Comparison of ENCODE assay signal across 10 cellular contexts in the genomic region with DNA sequence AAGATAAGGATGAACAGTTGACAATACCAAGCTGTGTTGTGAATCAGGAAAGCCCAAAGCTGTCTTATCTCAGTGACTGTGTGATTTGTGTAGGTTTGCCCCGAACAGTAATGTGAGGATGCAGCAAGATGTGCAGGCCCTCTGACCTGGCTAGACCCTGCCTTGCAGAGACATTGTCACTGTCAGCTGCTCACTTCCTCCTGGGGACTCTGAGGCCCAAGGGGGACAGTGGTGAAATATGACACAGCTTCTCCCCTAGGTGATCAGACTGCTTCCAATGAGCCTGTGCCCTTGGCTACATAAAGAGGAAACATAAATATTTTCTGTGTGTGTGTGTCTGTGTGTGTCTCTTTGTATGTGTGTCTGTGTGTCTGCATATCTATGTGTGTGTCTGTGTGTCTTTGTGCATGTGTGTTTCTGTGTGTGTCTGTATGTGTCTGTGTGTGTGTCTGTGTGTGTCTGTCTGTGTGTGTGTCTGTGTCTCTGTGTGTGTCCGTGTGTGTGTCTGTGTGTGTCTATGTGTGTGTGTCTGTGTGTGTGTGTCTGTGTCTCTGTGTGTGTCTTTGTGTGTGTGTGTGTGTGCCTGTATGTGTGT. TPM values are rescaled to one million over a fixed set of nuclear protein-coding genes. Genes with fewer than 3 reads are reported as not detected.
DNase-seq lines count a peak whose midpoint lies in the region; ATAC-seq and TF ChIP-seq lines count a peak whose summit lies in the region.
"Had no signal": no experiment of that assay in that cellular context is flagged by ENCODE, and none has a peak within 500 bp of the region (broad histone marks: within the 10 kb centered on the region; RNA-seq: fewer than 3 reads in every experiment).

No MANE protein-coding gene starts in this region.

- H3K9me2 ChIP-seq in OCI-LY7 (ENCODE audit: insufficient read depth, low read length), result no peaks in the 10 kb centered on the region

- no peaks in the 10 kb centered on the region for H3K27me3 ChIP-seq in osteoblast (ENCODE audit: insufficient read depth, low read length)
- H3K27me3 ChIP-seq: ascending aorta, heart right ventricle had no signal

- TF ChIP-seq CTCF in AG10803 (conservative IDR thresholded peaks at IDR 0.05; ENCODE audit: low read length) (0 out of 2 replicates have a peak, but pooled peaks have one; percentile 2), OCI-LY7 (conservative IDR thresholded peaks at IDR 0.05; ENCODE audit: low read length) (no peak), osteoblast (IDR thresholded peaks at IDR 0.05; ENCODE audit: extremely low read depth, low read depth, low read length) (no peak)

- DNase-seq in AG10803 (ENCODE audit: low read depth) (no peak), OCI-LY7 (ENCODE audit: low spot score) (peak; percentile 68), NCI-H345 (lab: John Stamatoyannopoulos, UW) (no peak), kidney tubule cell (ENCODE audit: low spot score) (no peak), osteoblast (ENCODE audit: insufficient read length, low spot score, missing footprints) (no peak), NCI-H2171 treated with DMSO at 0.1 percent for 48 hours (lab: John Stamatoyannopoulos, UW) (no peak)
- DNase-seq: heart right ventricle had no signal

- ATAC-seq in GM19372 (IDR thresholded peaks at IDR 0.05; ENCODE audit: low read depth, unreplicated experiment) (peak; percentile 86), HG03060 (IDR thresholded peaks at IDR 0.05; ENCODE audit: low read depth, unreplicated experiment) (peak; percentile 45)

- POLR2A ChIA-PET in OCI-LY7 (lab: Charles Lee), result interaction anchor here (0.6 to 0.8 kb wide), 2 partner anchors 23 to 68 kb away, joined by 3 read pairs; no protein-coding TSS in a partner anchor

- CTCF ChIA-PET in OCI-LY7 (lab: Charles Lee; ENCODE audit: unreplicated experiment), result interaction anchor here (0.7 kb wide), 1 partner anchor 67 kb away, joined by 3 read pairs; no protein-coding TSS in a partner anchor

- BruUV-seq in OCI-LY7 (replicated peaks; lab: Mats Ljungman, UMichigan), result no TSS peak

- peaks cover 3% of the 10 kb centered on the region; the same call in 1 of the 2 replicates for H4K20me1 ChIP-seq in OCI-LY7 (ENCODE audit: insufficient read depth, low read length)
- no peaks in the 10 kb centered on the region for H4K20me1 ChIP-seq in osteoblast (ENCODE audit: insufficient read depth, low read length)

- H3K4me3 ChIP-seq in AG10803 (ENCODE audit: low read length) (no peak overlapping the region), OCI-LY7 (ENCODE audit: low read depth, low read length, poor library complexity, severe bottlenecking) (no peak overlapping the region), osteoblast (ENCODE audit: insufficient read depth, low read length) (no peak overlapping the region)
- H3K4me3 ChIP-seq: ascending aorta, heart right ventricle had no signal

- H3K79me2 ChIP-seq in OCI-LY7 (ENCODE audit: insufficient read depth, low read depth, low read length) (peaks cover 99% of the 10 kb centered on the region), osteoblast (ENCODE audit: insufficient read depth, low read length) (peaks cover 15% of the 10 kb centered on the region)

- H2AFZ ChIP-seq in OCI-LY7 (ENCODE audit: low read length) (no peak overlapping the region), osteoblast (ENCODE audit: low read length) (no peak overlapping the region)

- intact Hi-C loops in OCI-LY7 (cut with micrococcal nuclease; ENCODE audit: unreplicated experiment), result no loop called here

- peak overlapping the region; percentile 43 for H3K27ac ChIP-seq in OCI-LY7 (ENCODE audit: low read depth, low read length, poor library complexity, severe bottlenecking)
- no peak overlapping the region for H3K27ac ChIP-seq in osteoblast (ENCODE audit: low read depth, low read length)
- H3K27ac ChIP-seq: ascending aorta, heart right ventricle had no signal

- peaks cover 97% of the 10 kb centered on the region for H3K36me3 ChIP-seq in OCI-LY7 (ENCODE audit: insufficient read depth, low read length)
- no peaks in the 10 kb centered on the region for H3K36me3 ChIP-seq in osteoblast (ENCODE audit: insufficient read depth, low read length)
- H3K36me3 ChIP-seq: ascending aorta, heart right ventricle had no signal

- peak overlapping the region; percentile 48 for H3K4me2 ChIP-seq in OCI-LY7 (ENCODE audit: low read length)
- H3K4me2 ChIP-seq in osteoblast (ENCODE audit: insufficient read depth, low read length), result no peak overlapping the region

- H3K4me1 ChIP-seq in OCI-LY7 (ENCODE audit: insufficient read depth, low read length, poor library complexity, severe bottlenecking), result peaks cover 82% of the 10 kb centered on the region
- H3K4me1 ChIP-seq in osteoblast (ENCODE audit: insufficient read depth, low read length), result peaks cover 5% of the 10 kb centered on the region
- H3K4me1 ChIP-seq: ascending aorta had no signal

- peaks cover 14% of the 10 kb centered on the region; the same call in 1 of the 2 replicates for H3K9me3 ChIP-seq in OCI-LY7 (ENCODE audit: low read length)
- no peaks in the 10 kb centered on the region for H3K9me3 ChIP-seq in osteoblast (ENCODE audit: low read depth, low read length)
- H3K9me3 ChIP-seq: ascending aorta had no signal

RNA-seq across cellular contexts. Expression of gene LRRK1, which starts 21.7 kb away (rescaled TPM):
- 74.2 and 92.3 TPM in 2 replicates for total RNA-seq in OCI-LY7 (2014; rRNA removed; shearing (Covaris generic))
- total RNA-seq in OCI-LY7 (2022), result 219 and 233 TPM in 2 replicates
- 14.1 and 15.2 TPM in 2 replicates for total RNA-seq in osteoblast
